In genomic region chr2:11696736-11697102, GRCh38 we compare ENCODE assay signal across 22 cellular contexts. TPM values are rescaled to one million over a fixed set of nuclear protein-coding genes. Genes with fewer than 3 reads are reported as not detected.
A peak's percentile ranks its signal among the peaks of the same experiment; 100 is the strongest.
DNase-seq lines count a peak whose midpoint lies in the region; ATAC-seq, FAIRE-seq and TF ChIP-seq lines count a peak whose summit lies in the region.
"Had no signal": no experiment of that assay in that cellular context is flagged by ENCODE, and none has a peak within 500 bp of the region (broad histone marks: within the 10 kb centered on the region; RNA-seq: fewer than 3 reads in every experiment).

No MANE protein-coding gene starts in this region.

- POLR2A ChIA-PET in Panc1 (lab: Charles Lee) = interaction anchor here (0.6 kb wide), 1 partner anchor 295 kb away, joined by 7 read pairs; no protein-coding TSS in a partner anchor

- 58 to 66% methylated on average over 9 of the region's 9 CpGs for WGBS in esophagus, 2 donors
- WGBS in sigmoid colon, 2 donors = 41 to 50% methylated on average over 9 of the region's 9 CpGs
- WGBS in tibial nerve, 2 donors = 65 to 75% methylated on average over 9 of the region's 9 CpGs

- intact Hi-C loops in Panc1 (cut with micrococcal nuclease; ENCODE audit: unreplicated experiment) (no loop called here), sigmoid colon (cut with DNase I) (no loop called here)

- in situ Hi-C loops in Panc1 (cut with HindIII; ENCODE audit: low pct_unique_long_range_greater_than_20kb, low sequenced_read_pairs) = no loop called here

- peaks cover 11% of the 10 kb centered on the region for H3K4me1 Mint-ChIP-seq in activated naive CD4-positive, alpha-beta T cell treated with anti-CD3 and anti-CD28 coated beads, Interleukin-2, amount 10 ng/mL, durations not matched to agents 7 days and 5 days

- ATAC-seq in Panc1 = 0 out of 2 replicates have a peak, but pooled peaks have one; percentile 1
- ATAC-seq: activated CD4-positive, CD25-positive, alpha-beta regulatory T cell treated with anti-CD3 and anti-CD28 coated beads, Interleukin-2, amount 50 U/mL, for 24 hours; natural killer cell had no signal

- DNase-seq in Panc1 (ENCODE audit: low read depth, low spot score) (no peak), sigmoid colon (no peak), tibial nerve (ENCODE audit: low spot score in 2 of 2) (no peak), NCI-H1092 (lab: John Stamatoyannopoulos, UW) (no peak), urothelium cell line (ENCODE audit: low spot score) (no peak)
- no peak for DNase-seq in activated naive CD4-positive, alpha-beta T cell treated with anti-CD3 and anti-CD28 coated beads, Interleukin-2, amount 10 ng/mL, durations not matched to agents 7 days and 5 days
- DNase-seq: AML-193; COR-L47; natural killer cell; NCI-H526; stimulated activated CD8-positive, alpha-beta memory T cell treated with anti-CD3 and anti-CD28 coated beads, Interleukin-4, amount 100 ng/mL, for 48 hours had no signal

- no peaks in the 10 kb centered on the region for H3K27me3 ChIP-seq in Panc1 (ENCODE audit: control insufficient read depth, insufficient read depth, low read length)
- no peaks in the 10 kb centered on the region for H3K27me3 ChIP-seq in esophagus (ENCODE audit: control insufficient read depth in 1 of 2, insufficient read depth in 2 of 2, low read length in 2 of 2)
- no peaks in the 10 kb centered on the region for H3K27me3 ChIP-seq in sigmoid colon
- no peaks in the 10 kb centered on the region for H3K27me3 ChIP-seq in tibial nerve
- H3K27me3 ChIP-seq: heart left ventricle had no signal

- no peak overlapping the region for H3K4me3 Mint-ChIP-seq in activated naive CD4-positive, alpha-beta T cell treated with anti-CD3 and anti-CD28 coated beads, Interleukin-2, amount 10 ng/mL, durations not matched to agents 7 days and 5 days
- H3K4me3 Mint-ChIP-seq: natural killer cell had no signal

- CTCF ChIA-PET in Panc1 (lab: Charles Lee) = interaction anchor here (1.5 kb wide), 1 partner anchor 9 kb away, joined by 6 read pairs; no protein-coding TSS in a partner anchor
- CTCF ChIA-PET in activated naive CD4-positive, alpha-beta T cell treated with anti-CD3 and anti-CD28 coated beads, Interleukin-2, amount 10 ng/mL, durations not matched to agents 7 days and 5 days (lab: Charles Lee) = interaction anchor here (0.8 to 20.4 kb wide), 5 partner anchors 9 to 86 kb away, joined by 3 to 362 read pairs (median 5); no protein-coding TSS in a partner anchor

- TF ChIP-seq EP300 in sigmoid colon (IDR thresholded peaks at IDR 0.05) = no peak
- no peak for TF ChIP-seq EP300 in tibial nerve (IDR thresholded peaks at IDR 0.05)

- no peak for TF ChIP-seq CTCF in Panc1 (IDR thresholded peaks at IDR 0.05)
- TF ChIP-seq CTCF in sigmoid colon (IDR thresholded peaks at IDR 0.05) = no peak
- no peak for TF ChIP-seq CTCF in tibial nerve (IDR thresholded peaks at IDR 0.05)

- H3K27ac Mint-ChIP-seq in activated naive CD4-positive, alpha-beta T cell treated with anti-CD3 and anti-CD28 coated beads, Interleukin-2, amount 10 ng/mL, durations not matched to agents 7 days and 5 days = no peak overlapping the region
- H3K27ac Mint-ChIP-seq: activated T-helper 2 cell treated with anti-CD3 and anti-CD28 coated beads, Interferon-gamma antibody, Interleukin-2, Interleukin-4, amounts not matched to agents 10 μg/mL and 5 μg/mL and 100 μg/mL, durations not matched to agents 14 hours and 24 hours and 36 hours; natural killer cell had no signal

- no peaks in the 10 kb centered on the region for H3K9me3 Mint-ChIP-seq in activated naive CD4-positive, alpha-beta T cell treated with anti-CD3 and anti-CD28 coated beads, Interleukin-2, amount 10 ng/mL, durations not matched to agents 7 days and 5 days
- H3K9me3 Mint-ChIP-seq: activated T-helper 2 cell treated with anti-CD3 and anti-CD28 coated beads, Interferon-gamma antibody, Interleukin-2, Interleukin-4, amounts not matched to agents 10 μg/mL and 5 μg/mL and 100 μg/mL, durations not matched to agents 14 hours and 24 hours and 36 hours; natural killer cell had no signal

- H3K36me3 ChIP-seq in Panc1 (ENCODE audit: control insufficient read depth, insufficient read depth, low read length) = no peaks in the 10 kb centered on the region
- H3K36me3 ChIP-seq in esophagus (ENCODE audit: control insufficient read depth in 2 of 2, insufficient read depth in 2 of 2, low read length in 1 of 2) = no peaks in the 10 kb centered on the region
- no peaks in the 10 kb centered on the region for H3K36me3 ChIP-seq in sigmoid colon
- no peaks in the 10 kb centered on the region for H3K36me3 ChIP-seq in tibial nerve
- H3K36me3 ChIP-seq: heart left ventricle, prostate gland, spleen had no signal

- BruUV-seq in Panc1 (replicated peaks; lab: Mats Ljungman, UMichigan) = no TSS peak

- peak overlapping the region; percentile 82 for H3K27ac ChIP-seq in Panc1 (ENCODE audit: low read length)
- H3K27ac ChIP-seq in esophagus (ENCODE audit: low read depth in 2 of 2, low read length in 1 of 2) = peak overlapping the region; percentile 59 to 64
- peak overlapping the region in 3 of 4 donors; percentile 69 to 74 (median 71) for H3K27ac ChIP-seq in sigmoid colon
- H3K27ac ChIP-seq in tibial nerve = peak overlapping the region; percentile 78 to 94 (median 86)
- H3K27ac ChIP-seq: HL-60, spleen had no signal

- H3K4me1 ChIP-seq in Panc1 (ENCODE audit: control insufficient read depth, insufficient read depth, low read length) (peaks cover 32% of the 10 kb centered on the region), esophagus (ENCODE audit: control insufficient read depth in 2 of 2, insufficient read depth in 2 of 2, low read length in 1 of 2) (peaks cover 4 to 24% of the 10 kb centered on the region in 2 donors), sigmoid colon (peaks cover 0 to 35% (median 20%) of the 10 kb centered on the region in 4 donors), tibial nerve (peaks cover 0 to 45% (median 22%) of the 10 kb centered on the region in 4 donors)
- H3K4me1 ChIP-seq: prostate gland had no signal

- no peak for FAIRE-seq in urothelium cell line (lab: Jason Lieb, UNC)

- peaks cover 32% of the 10 kb centered on the region for H3K27me3 Mint-ChIP-seq in activated naive CD4-positive, alpha-beta T cell treated with anti-CD3 and anti-CD28 coated beads, Interleukin-2, amount 10 ng/mL, durations not matched to agents 7 days and 5 days

- H3K9me3 ChIP-seq in Panc1 (ENCODE audit: control insufficient read depth, insufficient read depth, low read depth, low read length) (no peaks in the 10 kb centered on the region), esophagus (ENCODE audit: control insufficient read depth in 2 of 2, insufficient read depth in 1 of 2, low read depth in 1 of 2, low read length in 1 of 2) (no peaks in the 10 kb centered on the region), sigmoid colon (no peaks in the 10 kb centered on the region), tibial nerve (no peaks in the 10 kb centered on the region)
- H3K9me3 ChIP-seq: heart left ventricle, prostate gland, spleen had no signal

- H3K4me3 ChIP-seq in Panc1 (ENCODE audit: low read depth in 2 of 2, low read length in 2 of 2) = peak overlapping the region in 1 of 2 experiments; percentile 5; a peak in 1 of 4 replicates
- no peak overlapping the region for H3K4me3 ChIP-seq in esophagus (ENCODE audit: low read depth in 1 of 2, low read length in 2 of 2)
- H3K4me3 ChIP-seq in sigmoid colon = no peak overlapping the region
- H3K4me3 ChIP-seq in tibial nerve = no peak overlapping the region
- H3K4me3 ChIP-seq: heart left ventricle, prostate gland, spleen had no signal

- TF ChIP-seq POLR2A in sigmoid colon (IDR thresholded peaks at IDR 0.05) (no peak), tibial nerve (IDR thresholded peaks at IDR 0.05) (no peak)

- no peaks in the 10 kb centered on the region for H3K36me3 Mint-ChIP-seq in activated naive CD4-positive, alpha-beta T cell treated with anti-CD3 and anti-CD28 coated beads, Interleukin-2, amount 10 ng/mL, durations not matched to agents 7 days and 5 days
- H3K36me3 Mint-ChIP-seq: natural killer cell had no signal

RNA-seq across cellular contexts. Expression of gene NTSR2, which starts 26.7 kb away (rescaled TPM):
- total RNA-seq in Panc1 (2021; ENCODE audit: unreplicated experiment) = 0.15 TPM
- polyA plus RNA-seq in Panc1 (2012; ENCODE audit: insufficient read length) = 0.15 TPM
- polyA plus RNA-seq in esophagus = not detected
- not detected for total RNA-seq in sigmoid colon
- polyA plus RNA-seq in sigmoid colon = under 1 TPM in 2 of 3 donors, not detected in 1; 0.04 to 0.60 TPM
- 1 to 10 TPM in 2 of 4 donors, under 1 TPM in 1, not detected in 1; 0.87 to 4.2 (median 2.1) TPM for total RNA-seq in tibial nerve
- total RNA-seq: activated T-helper 2 cell treated with anti-CD3 and anti-CD28 coated beads, Interferon-gamma antibody, Interleukin-2, Interleukin-4, amounts not matched to agents 10 μg/mL and 5 μg/mL and 100 μg/mL, durations not matched to agents 14 hours and 24 hours and 36 hours; Daoy; H4; natural killer cell; SK-MEL-5; spleen; ureter had no signal
- polyA plus RNA-seq: spleen had no signal

RNA-seq across cellular contexts. Expression of gene LPIN1, which starts 49.7 kb away (rescaled TPM):
- total RNA-seq in Panc1 (2021; ENCODE audit: unreplicated experiment) = 51.8 TPM
- 23.0 TPM for polyA plus RNA-seq in Panc1 (2012; ENCODE audit: insufficient read length)
- polyA plus RNA-seq in esophagus = 10 to 100 TPM; 25.5 to 65.4 TPM
- 10 to 100 TPM; 27.5 to 37.4 (median 30.6) TPM for total RNA-seq in sigmoid colon
- polyA plus RNA-seq in sigmoid colon = 10 to 100 TPM in 1 of 3 donors, 1 to 10 TPM in 2; 4.2 to 29.2 (median 4.9) TPM
- 100 to 1,000 TPM; 170 to 202 (median 172) TPM for total RNA-seq in tibial nerve
